ENCODE assay signal across 14 cellular contexts in genomic region chr3:197339841-197340520, GRCh38. TPM values are rescaled to one million over a fixed set of nuclear protein-coding genes. Genes with fewer than 3 reads are reported as not detected.
DNase-seq lines count a peak whose midpoint lies in the region; ATAC-seq and TF ChIP-seq lines count a peak whose summit lies in the region.
"Had no signal": no experiment of that assay in that cellular context is flagged by ENCODE, and none has a peak within 500 bp of the region (broad histone marks: within the 10 kb centered on the region; RNA-seq: fewer than 3 reads in every experiment).

No MANE protein-coding gene starts in this region.

- H3K27me3 ChIP-seq in neural progenitor cell (no peaks in the 10 kb centered on the region), thyroid gland (no peaks in the 10 kb centered on the region)
- H3K27me3 ChIP-seq: spleen had no signal

- CTCF ChIA-PET in RWPE1 (lab: Yijun Ruan, JAX) = interaction anchor here (0.6 kb wide), 1 partner anchor 622 kb away, joined by 4 read pairs; no protein-coding TSS in a partner anchor

- H3K4me1 ChIP-seq in neural progenitor cell = peaks cover 11% of the 10 kb centered on the region
- H3K4me1 ChIP-seq in thyroid gland = peaks cover 4 to 15% of the 10 kb centered on the region in 2 donors
- H3K4me1 ChIP-seq: spleen had no signal

- H3K27ac ChIP-seq in RWPE1 (peak overlapping the region; percentile 57), neural progenitor cell (no peak overlapping the region), thyroid gland (no peak overlapping the region)
- H3K27ac ChIP-seq: spleen had no signal

- H3K36me3 Mint-ChIP-seq in neural progenitor cell = no peaks in the 10 kb centered on the region
- H3K36me3 Mint-ChIP-seq in natural killer cell = no peaks in the 10 kb centered on the region
- H3K36me3 Mint-ChIP-seq: activated naive CD8-positive, alpha-beta T cell treated with anti-CD3 and anti-CD28 coated beads, Interleukin-2, amount 10 ng/mL, durations not matched to agents 7 days and 5 days; CD8-positive, alpha-beta T cell; memory B cell had no signal

- intact Hi-C loops in thyroid gland (cut with DNase I) (no loop called here), natural killer cell (cut with micrococcal nuclease) (no loop called here)

- WGBS in thyroid gland, 2 donors = 66 to 67% methylated on average over 12 of the region's 12 CpGs

- TF ChIP-seq CTCF in RWPE1 (conservative IDR thresholded peaks at IDR 0.05; ENCODE audit: low read depth) = no peak
- no peak for TF ChIP-seq CTCF in fibroblast of the aortic adventitia (IDR thresholded peaks at IDR 0.05; ENCODE audit: insufficient read depth, low read length)
- no peak for TF ChIP-seq CTCF in neural progenitor cell (IDR thresholded peaks at IDR 0.05)
- no peak for TF ChIP-seq CTCF in thyroid gland (IDR thresholded peaks at IDR 0.05)
- no peak for TF ChIP-seq CTCF in natural killer cell (IDR thresholded peaks at IDR 0.05)

- no peaks in the 10 kb centered on the region for H3K79me2 ChIP-seq in neural progenitor cell (ENCODE audit: low read depth)

- H3K27me3 Mint-ChIP-seq in neural progenitor cell (ENCODE audit: insufficient read depth, low read depth) (peaks cover 12% of the 10 kb centered on the region), natural killer cell (ENCODE audit: low read depth in 2 of 2) (peaks cover 13 to 17% of the 10 kb centered on the region in 2 donors)

- H3K9me3 ChIP-seq in neural progenitor cell (ENCODE audit: low read depth) = no peaks in the 10 kb centered on the region
- H3K9me3 ChIP-seq in thyroid gland = no peaks in the 10 kb centered on the region
- H3K9me3 ChIP-seq: spleen had no signal

- H3K4me3 ChIP-seq in fibroblast of the aortic adventitia (ENCODE audit: low read depth, low read length) (no peak overlapping the region), neural progenitor cell (no peak overlapping the region), thyroid gland (replicated peaks in 1 of 3) (no peak overlapping the region)
- H3K4me3 ChIP-seq: spleen had no signal

- peaks cover 37% of the 10 kb centered on the region for H3K4me1 Mint-ChIP-seq in neural progenitor cell
- H3K4me1 Mint-ChIP-seq in natural killer cell = peaks cover 0 to 14% of the 10 kb centered on the region in 2 donors

- H4K20me1 ChIP-seq in neural progenitor cell (ENCODE audit: low read depth) = no peaks in the 10 kb centered on the region

- H2AFZ ChIP-seq in neural progenitor cell (replicated peaks) = peak overlapping the region; percentile 69

- H3K36me3 ChIP-seq in neural progenitor cell = no peaks in the 10 kb centered on the region
- H3K36me3 ChIP-seq in thyroid gland = no peaks in the 10 kb centered on the region
- H3K36me3 ChIP-seq: spleen had no signal

- no peak for TF ChIP-seq POLR2A in thyroid gland (IDR thresholded peaks at IDR 0.05)

- DNase-seq in ELR (ENCODE audit: low read depth) (peak; percentile 55), RWPE1 (ENCODE audit: low spot score) (no peak), fibroblast of the aortic adventitia (ENCODE audit: low read depth) (peak; percentile 55), neural progenitor cell (ENCODE audit: low spot score) (no peak), thyroid gland (no peak), natural killer cell (no peak), amygdala (lab: John Stamatoyannopoulos, UW) (no peak), cortex of kidney (lab: John Stamatoyannopoulos, UW) (no peak)
- DNase-seq: activated CD4-positive, alpha-beta T cell treated with anti-CD3 and anti-CD28 coated beads, Interleukin-2, amount 50 U/mL, for 4 hours; activated naive CD8-positive, alpha-beta T cell treated with anti-CD3 and anti-CD28 coated beads, Interleukin-2, amount 10 ng/mL, durations not matched to agents 7 days and 5 days; spleen had no signal

- H3K4me3 Mint-ChIP-seq in neural progenitor cell (no peak overlapping the region), natural killer cell (no peak overlapping the region)
- H3K4me3 Mint-ChIP-seq: activated naive CD8-positive, alpha-beta T cell treated with anti-CD3 and anti-CD28 coated beads, Interleukin-2, amount 10 ng/mL, durations not matched to agents 7 days and 5 days; CD8-positive, alpha-beta T cell; memory B cell had no signal

- H3K27ac Mint-ChIP-seq in neural progenitor cell (no peak overlapping the region), natural killer cell (no peak overlapping the region)
- H3K27ac Mint-ChIP-seq: activated naive CD8-positive, alpha-beta T cell treated with anti-CD3 and anti-CD28 coated beads, Interleukin-2, amount 10 ng/mL, durations not matched to agents 7 days and 5 days; CD8-positive, alpha-beta T cell; memory B cell had no signal

- POLR2A ChIA-PET in RWPE1 (lab: Yijun Ruan, JAX; ENCODE audit: low non-redundant PET) = no interaction called here

- no peak overlapping the region for H3K9ac ChIP-seq in neural progenitor cell

- H3F3A ChIP-seq in neural progenitor cell (ENCODE audit: low read depth) = no peaks in the 10 kb centered on the region

- ATAC-seq in natural killer cell = no peak
- ATAC-seq: CD8-positive, alpha-beta T cell; Panc1 had no signal

- H3K9me3 Mint-ChIP-seq in neural progenitor cell = no peaks in the 10 kb centered on the region
- H3K9me3 Mint-ChIP-seq in natural killer cell = no peaks in the 10 kb centered on the region
- H3K9me3 Mint-ChIP-seq: activated naive CD8-positive, alpha-beta T cell treated with anti-CD3 and anti-CD28 coated beads, Interleukin-2, amount 10 ng/mL, durations not matched to agents 7 days and 5 days; CD8-positive, alpha-beta T cell; memory B cell had no signal

- peak overlapping the region; percentile 19 for H3K4me2 ChIP-seq in neural progenitor cell

RNA-seq across cellular contexts. Expression of gene DLG1, which starts 41.6 kb away (rescaled TPM):
- total RNA-seq in fibroblast of the aortic adventitia (ENCODE audit: low replicate concordance) (47.3 and 49.6 TPM in 2 replicates), neural progenitor cell (ENCODE audit: low replicate concordance) (108 and 138 TPM in 2 replicates), thyroid gland (100 to 1,000 TPM; 111 to 233 (median 174) TPM), natural killer cell (10 to 100 TPM; 82.0 to 91.8 (median 89.0) TPM)

Comparison
In these comparisons a context has a peak if more than half of its experiments do, and no peak if none do; other contexts are left out.
1. DNase-seq: peak in ELR (single experiment) and fibroblast of the aortic adventitia (single experiment); none in RWPE1 (single experiment), neural progenitor cell (single experiment), thyroid gland (0 of 2), natural killer cell (single experiment), amygdala (0 of 56) and cortex of kidney (single experiment).